Comparison of ENCODE assay signal across 10 cellular contexts in the genomic region with DNA sequence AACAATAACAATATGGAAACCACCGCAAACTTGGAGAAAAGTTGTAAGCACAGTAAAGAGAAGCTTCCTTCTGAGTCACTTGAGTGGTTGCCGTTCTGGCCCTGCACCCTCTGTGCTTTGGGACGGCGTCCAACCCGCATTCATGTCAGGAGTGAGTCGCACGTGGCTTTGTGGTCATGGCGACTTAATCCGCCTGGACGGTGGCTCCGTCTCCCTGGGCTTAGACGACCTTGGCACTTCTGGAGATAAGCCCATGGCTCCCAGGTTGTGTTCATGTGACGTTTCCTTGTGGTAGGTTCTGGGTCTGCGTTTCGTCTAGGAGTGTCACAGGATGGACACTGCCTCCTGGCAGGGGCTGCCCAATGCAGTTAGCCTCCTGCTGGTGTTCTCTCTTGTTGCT. TPM values are rescaled to one million over a fixed set of nuclear protein-coding genes. Genes with fewer than 3 reads are reported as not detected.
DNase-seq lines count a peak whose midpoint lies in the region; ATAC-seq, FAIRE-seq and TF ChIP-seq lines count a peak whose summit lies in the region.
"Had no signal": no experiment of that assay in that cellular context is flagged by ENCODE, and none has a peak within 500 bp of the region (broad histone marks: within the 10 kb centered on the region; RNA-seq: fewer than 3 reads in every experiment).

No MANE protein-coding gene starts in this region.

- ATAC-seq in HG03280 (IDR thresholded peaks at IDR 0.05; ENCODE audit: unreplicated experiment) (no peak), GM19467 (IDR thresholded peaks at IDR 0.05; ENCODE audit: unreplicated experiment) (no peak)

- intact Hi-C loops in kidney (cut with DNase I) (no loop called here), posterior cingulate gyrus (cut with DNase I) (no loop called here)

- TF ChIP-seq CTCF in kidney (IDR thresholded peaks at IDR 0.05; ENCODE audit: borderline replicate concordance, extremely low read depth, insufficient read depth), result no peak

- DNase-seq in AG20443 (ENCODE audit: low spot score) (peak; percentile 85), M059J (ENCODE audit: low read depth) (peak; percentile 94), astrocyte of the hippocampus (ENCODE audit: low read depth, low spot score) (peak; percentile 95), kidney (peak; percentile 66), posterior cingulate gyrus (no peak), NCI-H446 (lab: John Stamatoyannopoulos, UW) (no peak)
- DNase-seq: NCI-H2081 treated with DMSO at 0.1 percent for 48 hours had no signal

- H3K9ac ChIP-seq in kidney (ENCODE audit: low read length in 2 of 2), result no peak overlapping the region

- H3K9me3 ChIP-seq in kidney (ENCODE audit: control insufficient read depth in 1 of 2, low read length in 2 of 2), result no peaks in the 10 kb centered on the region

- H3K4me1 ChIP-seq in kidney (ENCODE audit: control insufficient read depth in 1 of 2, insufficient read depth in 1 of 2, low read depth in 1 of 2, low read length in 2 of 2), result no peaks in the 10 kb centered on the region

- FAIRE-seq in kidney (lab: Jason Lieb, UNC), result no peak
- FAIRE-seq: islet of Langerhans had no signal

- H3K36me3 ChIP-seq in kidney (ENCODE audit: control insufficient read depth in 1 of 2, insufficient read depth in 2 of 2, low read length in 2 of 2), result peaks cover 11 to 16% of the 10 kb centered on the region in 2 donors

- H3K27ac ChIP-seq in kidney (ENCODE audit: low read depth in 2 of 2, low read length in 2 of 2), result no peak overlapping the region

- no peak overlapping the region for H3K4me3 ChIP-seq in kidney (ENCODE audit: low read length in 2 of 2)

RNA-seq across cellular contexts. Expression of a gene that starts 40.5 kb away (rescaled TPM):
- 3.0 and 4.0 TPM in 2 replicates for total RNA-seq in M059J (2014; rRNA removed; shearing (Covaris generic))
- total RNA-seq in kidney, result 22.4 TPM
- polyA plus RNA-seq in kidney (ENCODE audit: insufficient read depth, low read depth, low replicate concordance), result 12.9 TPM

Comparison
In these comparisons a context has a peak if more than half of its experiments do, and no peak if none do; other contexts are left out.
1. DNase-seq: peak in AG20443 (single experiment), M059J (single experiment), astrocyte of the hippocampus (single experiment) and kidney (single experiment); none in posterior cingulate gyrus (0 of 10) and NCI-H446 (0 of 2).